Comparison of ENCODE assay signal across 22 cellular contexts in genomic region chr4:93144644-93145043, GRCh38.
A peak's percentile ranks its signal among the peaks of the same experiment; 100 is the strongest.
DNase-seq lines count a peak whose midpoint lies in the region; TF ChIP-seq lines count a peak whose summit lies in the region.
"Had no signal": no experiment of that assay in that cellular context is flagged by ENCODE, and none has a peak within 500 bp of the region (broad histone marks: within the 10 kb centered on the region; RNA-seq: fewer than 3 reads in every experiment).

No MANE protein-coding gene starts in this region.

- no peak overlapping the region for H3K56ac ChIP-seq in H9 (ENCODE audit: insufficient read length, low read depth, low read length)

- H3K4ac ChIP-seq in H9 (ENCODE audit: low read depth, low read length): no peak overlapping the region

- H4K91ac ChIP-seq in H9 (ENCODE audit: insufficient read length, low read depth, low read length): no peak overlapping the region

- peaks cover 0 to 6% of the 10 kb centered on the region in 2 experiments; a peak in 4 of 5 replicates for H3K9me3 Mint-ChIP-seq in H9
- H3K9me3 Mint-ChIP-seq in neural progenitor cell: no peaks in the 10 kb centered on the region
- H3K9me3 Mint-ChIP-seq in HFFc6: peaks cover 16% of the 10 kb centered on the region
- H3K9me3 Mint-ChIP-seq in activated CD4-positive, alpha-beta T cell treated with anti-CD3 and anti-CD28 coated beads, Interleukin-2, amount 10 ng/mL, durations not matched to agents 7 days and 5 days: no peaks in the 10 kb centered on the region

- H3F3A ChIP-seq in neural progenitor cell (ENCODE audit: low read depth): peaks cover 20% of the 10 kb centered on the region

- peaks cover 9% of the 10 kb centered on the region; the same call in 1 of the 2 replicates for H3K4me1 ChIP-seq in H9 (ENCODE audit: insufficient read depth, low read length)
- H3K4me1 ChIP-seq in iPS-20b (ENCODE audit: insufficient read depth, low read length): peaks cover 38% of the 10 kb centered on the region
- H3K4me1 ChIP-seq in neural progenitor cell: peaks cover 39% of the 10 kb centered on the region
- H3K4me1 ChIP-seq: A549; BE2C; BLaER1 treated with 17β-estradiol and CSF1 and Interleukin-3, amounts not matched to agents 10 nM and 100 nM had no signal

- H4K20me1 ChIP-seq in H9 (ENCODE audit: control insufficient read depth, insufficient read depth, insufficient read length) (no peaks in the 10 kb centered on the region), neural progenitor cell (ENCODE audit: low read depth) (no peaks in the 10 kb centered on the region)
- H4K20me1 ChIP-seq: BLaER1 treated with 17β-estradiol and CSF1 and Interleukin-3, amounts not matched to agents 10 nM and 100 nM had no signal

- H3K27ac Mint-ChIP-seq in H9 (peak overlapping the region; percentile 86 to 94 (median 90)), neural progenitor cell (no peak overlapping the region), HFFc6 (no peak overlapping the region)
- H3K27ac Mint-ChIP-seq in activated CD4-positive, alpha-beta T cell treated with anti-CD3 and anti-CD28 coated beads, Interleukin-2, amount 10 ng/mL, durations not matched to agents 7 days and 5 days: no peak overlapping the region
- H3K27ac Mint-ChIP-seq: CD14-positive monocyte; CD4-positive, alpha-beta T cell; CD8-positive, alpha-beta memory T cell had no signal

- H3K4me2 ChIP-seq in H9 (ENCODE audit: insufficient read depth, insufficient read length, low read length): no peak overlapping the region
- no peak overlapping the region for H3K4me2 ChIP-seq in neural progenitor cell
- H3K4me2 ChIP-seq: A549; BLaER1 treated with 17β-estradiol and CSF1 and Interleukin-3, amounts not matched to agents 10 nM and 100 nM had no signal

- H3K79me2 ChIP-seq in H9 (ENCODE audit: insufficient read depth, low read length) (no peaks in the 10 kb centered on the region), neural progenitor cell (ENCODE audit: low read depth) (no peaks in the 10 kb centered on the region)

- H4K5ac ChIP-seq in H9 (ENCODE audit: insufficient read length, low read depth, low read length): no peak overlapping the region

- no peak overlapping the region for H2BK15ac ChIP-seq in H9 (ENCODE audit: low read depth, low read length)

- no peak overlapping the region for H3K4me3 ChIP-seq in iPS-20b (ENCODE audit: low read length)
- H3K4me3 ChIP-seq in neural progenitor cell: no peak overlapping the region
- H3K4me3 ChIP-seq: A549; BLaER1 treated with 17β-estradiol and CSF1 and Interleukin-3, amounts not matched to agents 10 nM and 100 nM; GM23248 had no signal

- no peaks in the 10 kb centered on the region for H3K36me3 ChIP-seq in iPS-20b (ENCODE audit: insufficient read depth, low read depth, low read length)
- no peaks in the 10 kb centered on the region for H3K36me3 ChIP-seq in neural progenitor cell
- H3K36me3 ChIP-seq: BE2C; BLaER1 treated with 17β-estradiol and CSF1 and Interleukin-3, amounts not matched to agents 10 nM and 100 nM had no signal

- H3K27me3 ChIP-seq in H9 (ENCODE audit: insufficient read depth, low read length): no peaks in the 10 kb centered on the region
- no peaks in the 10 kb centered on the region for H3K27me3 ChIP-seq in iPS-20b (ENCODE audit: insufficient read depth, low read length)
- no peaks in the 10 kb centered on the region for H3K27me3 ChIP-seq in neural progenitor cell
- H3K27me3 ChIP-seq: BE2C; BLaER1 treated with 17β-estradiol and CSF1 and Interleukin-3, amounts not matched to agents 10 nM and 100 nM had no signal

- TF ChIP-seq CTCF in H9 (conservative IDR thresholded peaks at IDR 0.05): no peak
- no peak for TF ChIP-seq CTCF in neural progenitor cell (IDR thresholded peaks at IDR 0.05)
- TF ChIP-seq CTCF in HFFc6 (IDR thresholded peaks at IDR 0.05): no peak

- no peak overlapping the region for H2BK20ac ChIP-seq in H9 (ENCODE audit: low read depth, low read length, poor library complexity, severe bottlenecking)

- DNase-seq in H9 (no peak), NCI-H69 (lab: John Stamatoyannopoulos, UW) (peak; percentile 29), neural progenitor cell (ENCODE audit: low spot score) (no peak), HFFc6 (no peak), globus pallidus (ENCODE audit: low spot score) (no peak), hippocampal formation (lab: John Stamatoyannopoulos, UW) (no peak)
- no peak for DNase-seq in activated CD4-positive, alpha-beta T cell treated with anti-CD3 and anti-CD28 coated beads, Interleukin-2, amount 10 ng/mL, durations not matched to agents 7 days and 5 days
- DNase-seq: 8988T; ACHN; AML-193; BE2C; CD4-positive, alpha-beta T cell; CD8-positive, alpha-beta memory T cell; DMS 273 treated with DMSO at 0.1 percent for 48 hours; DMS79 treated with DMSO at 0.1 percent for 48 hours; GF-D8; GM23248; HCEC 1CT had no signal

- H2BK120ac ChIP-seq in H9 (ENCODE audit: low read depth, low read length, poor library complexity, severe bottlenecking): no peak overlapping the region

- no peak overlapping the region for H3K9ac ChIP-seq in H9 (ENCODE audit: extremely low read depth, insufficient read length, low read length)
- H3K9ac ChIP-seq in iPS-20b (ENCODE audit: low read depth, low read length): 0 out of 2 replicates have a peak overlapping the region, but pooled peaks have one; percentile 10
- no peak overlapping the region for H3K9ac ChIP-seq in neural progenitor cell
- H3K9ac ChIP-seq: BLaER1 treated with 17β-estradiol and CSF1 and Interleukin-3, amounts not matched to agents 10 nM and 100 nM; GM23248 had no signal

- H3K9me3 ChIP-seq in H9 (ENCODE audit: control insufficient read depth, low read depth, low read length): no peaks in the 10 kb centered on the region
- H3K9me3 ChIP-seq in iPS-20b (ENCODE audit: insufficient read depth, low read depth, low read length): no peaks in the 10 kb centered on the region
- H3K9me3 ChIP-seq in neural progenitor cell (ENCODE audit: low read depth): no peaks in the 10 kb centered on the region
- H3K9me3 ChIP-seq: A549; BE2C; BLaER1 treated with 17β-estradiol and CSF1 and Interleukin-3, amounts not matched to agents 10 nM and 100 nM had no signal

- H3K27ac ChIP-seq in H9 (ENCODE audit: insufficient read length, low read depth, low read length) (no peak overlapping the region), iPS-20b (ENCODE audit: low read length) (peak overlapping the region; percentile 44), neural progenitor cell (no peak overlapping the region)
- H3K27ac ChIP-seq: A549; BLaER1 treated with 17β-estradiol and CSF1 and Interleukin-3, amounts not matched to agents 10 nM and 100 nM; GM23248 had no signal

- no peak overlapping the region for H3K14ac ChIP-seq in H9 (ENCODE audit: insufficient read depth, low read length)

- H4K8ac ChIP-seq in H9 (replicated peaks; ENCODE audit: insufficient read length, low read depth, low read length): no peak overlapping the region

- H2AFZ ChIP-seq in H9 (ENCODE audit: low read length): no peak overlapping the region
- H2AFZ ChIP-seq in neural progenitor cell (replicated peaks): peak overlapping the region; percentile 94
- H2AFZ ChIP-seq: GM23248 had no signal

- no peak overlapping the region for H2BK5ac ChIP-seq in H9 (ENCODE audit: insufficient read length, low read length)

- POLR2A ChIA-PET in activated CD4-positive, alpha-beta T cell treated with anti-CD3 and anti-CD28 coated beads, Interleukin-2, amount 10 ng/mL, durations not matched to agents 7 days and 5 days (lab: Charles Lee): no interaction called here

- no peak overlapping the region for H3K4me3 Mint-ChIP-seq in H9
- H3K4me3 Mint-ChIP-seq in neural progenitor cell: no peak overlapping the region
- H3K4me3 Mint-ChIP-seq in HFFc6: no peak overlapping the region
- H3K4me3 Mint-ChIP-seq in activated CD4-positive, alpha-beta T cell treated with anti-CD3 and anti-CD28 coated beads, Interleukin-2, amount 10 ng/mL, durations not matched to agents 7 days and 5 days: no peak overlapping the region
- H3K4me3 Mint-ChIP-seq: CD14-positive monocyte; CD4-positive, alpha-beta T cell; CD8-positive, alpha-beta memory T cell had no signal

- no peak overlapping the region for H3K23ac ChIP-seq in H9 (ENCODE audit: insufficient read length, low read depth, low read length)

- H2AK5ac ChIP-seq in H9 (ENCODE audit: insufficient read length, low read length): no peak overlapping the region

- no peaks in the 10 kb centered on the region for H3K23me2 ChIP-seq in H9 (ENCODE audit: insufficient read length, low read depth, low read length, poor library complexity, severe bottlenecking)

- H3K4me1 Mint-ChIP-seq in H9 (peaks cover 45 to 49% of the 10 kb centered on the region in 2 experiments), neural progenitor cell (peaks cover 19% of the 10 kb centered on the region), HFFc6 (ENCODE audit: low read depth) (no peaks in the 10 kb centered on the region)
- H3K4me1 Mint-ChIP-seq in activated CD4-positive, alpha-beta T cell treated with anti-CD3 and anti-CD28 coated beads, Interleukin-2, amount 10 ng/mL, durations not matched to agents 7 days and 5 days: no peaks in the 10 kb centered on the region
- H3K4me1 Mint-ChIP-seq: CD14-positive monocyte; CD8-positive, alpha-beta memory T cell had no signal

- H3K36me3 Mint-ChIP-seq in H9 (ENCODE audit: insufficient read depth in 1 of 3, low read depth in 3 of 3): peaks cover 5 to 8% (median 7%) of the 10 kb centered on the region in 3 experiments; a peak in 5 of 7 replicates
- H3K36me3 Mint-ChIP-seq in neural progenitor cell: no peaks in the 10 kb centered on the region
- H3K36me3 Mint-ChIP-seq in HFFc6 (ENCODE audit: low read depth): no peaks in the 10 kb centered on the region
- H3K36me3 Mint-ChIP-seq in activated CD4-positive, alpha-beta T cell treated with anti-CD3 and anti-CD28 coated beads, Interleukin-2, amount 10 ng/mL, durations not matched to agents 7 days and 5 days (ENCODE audit: low read depth): no peaks in the 10 kb centered on the region
- H3K36me3 Mint-ChIP-seq: CD14-positive monocyte; CD8-positive, alpha-beta memory T cell had no signal

- H3K79me1 ChIP-seq in H9 (ENCODE audit: insufficient read depth, low read depth, low read length, poor library complexity, severe bottlenecking): no peaks in the 10 kb centered on the region

- H3K27me3 Mint-ChIP-seq in H9 (ENCODE audit: low read depth): no peaks in the 10 kb centered on the region
- no peaks in the 10 kb centered on the region for H3K27me3 Mint-ChIP-seq in neural progenitor cell (ENCODE audit: insufficient read depth, low read depth)
- no peaks in the 10 kb centered on the region for H3K27me3 Mint-ChIP-seq in HFFc6 (ENCODE audit: insufficient read depth)
- H3K27me3 Mint-ChIP-seq in activated CD4-positive, alpha-beta T cell treated with anti-CD3 and anti-CD28 coated beads, Interleukin-2, amount 10 ng/mL, durations not matched to agents 7 days and 5 days: no peaks in the 10 kb centered on the region
- H3K27me3 Mint-ChIP-seq: CD4-positive, alpha-beta T cell; CD8-positive, alpha-beta memory T cell had no signal

- no peak overlapping the region for H2BK12ac ChIP-seq in H9 (ENCODE audit: insufficient read length, low read depth, low read length)

- no peak overlapping the region for H3T11ph ChIP-seq in H9 (ENCODE audit: low read length)

- H3K18ac ChIP-seq in H9 (ENCODE audit: insufficient read length, low read depth, low read length): no peak overlapping the region

- CTCF ChIA-PET in activated CD4-positive, alpha-beta T cell treated with anti-CD3 and anti-CD28 coated beads, Interleukin-2, amount 10 ng/mL, durations not matched to agents 7 days and 5 days (lab: Charles Lee): no interaction called here

- WGBS in H9 (ENCODE audit: extremely low coverage, insufficient read length, low lambda C conversion rate): no CpG with 5 or more reads among the region's 1 CpG

Comparison
In these comparisons a context has a peak if more than half of its experiments do, and no peak if none do; other contexts are left out.
1. H3K27ac Mint-ChIP-seq: peak in H9 (3 of 3); none in neural progenitor cell (single experiment), HFFc6 (single experiment) and activated CD4-positive, alpha-beta T cell treated with anti-CD3 and anti-CD28 coated beads, Interleukin-2, amount 10 ng/mL, durations not matched to agents 7 days and 5 days (single experiment).